Comparison of ENCODE assay signal across 28 cellular contexts in genomic region chr18:66167829-66168463, GRCh38.
"Had no signal": no experiment of that assay in that cellular context is flagged by ENCODE, and none has a peak within 500 bp of the region (broad histone marks: within the 10 kb centered on the region; RNA-seq: fewer than 3 reads in every experiment).

No MANE protein-coding gene starts in this region.

- FAIRE-seq: endothelial cell of umbilical vein had no signal

- H3K4me1 Mint-ChIP-seq: activated CD4-positive, alpha-beta T cell treated with anti-CD3 and anti-CD28 coated beads, Interleukin-2, amount 10 ng/mL, durations not matched to agents 24 days and 14 days; activated naive CD4-positive, alpha-beta T cell treated with anti-CD3 and anti-CD28 coated beads, Interleukin-2, amount 10 ng/mL, durations not matched to agents 7 days and 5 days; naive B cell; nephron progenitor cell had no signal

- H3K4me3 ChIP-seq: breast epithelium, gastroesophageal sphincter, hepatocyte, pancreas, prostate gland, thoracic aorta, vagina had no signal

- H3K36me3 ChIP-seq: breast epithelium, gastroesophageal sphincter, pancreas, prostate gland, thoracic aorta, vagina had no signal

- H3K4me2 ChIP-seq: hepatocyte had no signal

- H3K27me3 Mint-ChIP-seq: activated CD4-positive, alpha-beta memory T cell treated with anti-CD3 and anti-CD28 coated beads for 36 hours; activated CD4-positive, alpha-beta T cell treated with anti-CD3 and anti-CD28 coated beads, Interleukin-2, amount 10 ng/mL, durations not matched to agents 24 days and 14 days; activated naive CD4-positive, alpha-beta T cell treated with anti-CD3 and anti-CD28 coated beads, Interleukin-2, amount 10 ng/mL, durations not matched to agents 7 days and 5 days; naive B cell; type B pancreatic cell had no signal

- H3K9me3 Mint-ChIP-seq: activated CD4-positive, alpha-beta T cell treated with anti-CD3 and anti-CD28 coated beads, Interleukin-2, amount 10 ng/mL, durations not matched to agents 24 days and 14 days; type B pancreatic cell had no signal

- H3K9me3 ChIP-seq: breast epithelium, gastroesophageal sphincter, pancreas, prostate gland, thoracic aorta, vagina had no signal

- H3K27ac Mint-ChIP-seq: activated CD4-positive, alpha-beta memory T cell treated with anti-CD3 and anti-CD28 coated beads for 36 hours; activated CD4-positive, alpha-beta T cell treated with anti-CD3 and anti-CD28 coated beads, Interleukin-2, amount 10 ng/mL, durations not matched to agents 24 days and 14 days; activated naive CD4-positive, alpha-beta T cell treated with anti-CD3 and anti-CD28 coated beads, Interleukin-2, amount 10 ng/mL, durations not matched to agents 7 days and 5 days; activated T-helper 1 cell treated with anti-CD3 and anti-CD28 coated beads, Interleukin-12 subunit alpha, Interleukin-12 subunit beta, Interleukin-2, Interleukin-4 antibody, amounts not matched to agents 30 ng/mL and 10 ng/mL and 1 ng/mL, durations not matched to agents 14 hours and 24 hours and 36 hours; naive B cell; nephron progenitor cell; type B pancreatic cell had no signal

- ATAC-seq: gastroesophageal sphincter had no signal

- H3K4me1 ChIP-seq: breast epithelium, gastroesophageal sphincter, pancreas, prostate gland, vagina had no signal

- DNase-seq: activated CD4-positive, alpha-beta memory T cell treated with anti-CD3 and anti-CD28 coated beads for 36 hours; activated CD4-positive, alpha-beta T cell treated with anti-CD3 and anti-CD28 coated beads, Interleukin-2, amount 10 ng/mL, durations not matched to agents 24 days and 14 days; activated CD4-positive, CD25-positive, alpha-beta regulatory T cell treated with anti-CD3 and anti-CD28 coated beads, Interleukin-2, amount 50 U/mL, for 72 hours; activated CD8-positive, alpha-beta memory T cell treated with anti-CD3 and anti-CD28 coated beads, Interleukin-2, amount 50 U/mL, for 4 hours; activated effector memory CD4-positive, alpha-beta T cell treated with anti-CD3 and anti-CD28 coated beads, Interleukin-2, amount 50 U/mL, for 16 hours; activated naive CD4-positive, alpha-beta T cell treated with anti-CD3 and anti-CD28 coated beads, Interleukin-2, amount 10 ng/mL, durations not matched to agents 7 days and 5 days; activated T-cell treated with anti-CD3 and anti-CD28 coated beads, Interleukin-2, amount 50 U/mL, for 1 hour; central memory CD4-positive, alpha-beta T cell; islet precursor cell; left ventricle myocardium superior; mammary epithelial cell; naive B cell; nephron progenitor cell; nucleus accumbens; pancreas; stimulated activated CD4-positive, alpha-beta T cell treated with anti-CD3 and anti-CD28 coated beads, Interleukin-15, amount 100 ng/mL, for 24 hours; stimulated activated CD4-positive, alpha-beta T cell treated with anti-CD3 and anti-CD28 coated beads, Interleukin-2, amount 100 ng/mL, for 24 hours; stimulated activated naive CD4-positive, alpha-beta T cell treated with Interleukin-2 at 50 U/mL for 16 hours; T-helper 2 cell had no signal

- H3K27me3 ChIP-seq: breast epithelium, gastroesophageal sphincter, hepatocyte, pancreas, vagina had no signal

- H3K79me2 ChIP-seq: hepatocyte had no signal

- H3K27ac ChIP-seq: breast epithelium, gastroesophageal sphincter, hepatocyte, pancreas, prostate gland, thoracic aorta, vagina had no signal

- H3K4me3 Mint-ChIP-seq: activated CD4-positive, alpha-beta memory T cell treated with anti-CD3 and anti-CD28 coated beads for 36 hours; activated CD4-positive, alpha-beta T cell treated with anti-CD3 and anti-CD28 coated beads, Interleukin-2, amount 10 ng/mL, durations not matched to agents 24 days and 14 days; activated naive CD4-positive, alpha-beta T cell treated with anti-CD3 and anti-CD28 coated beads, Interleukin-2, amount 10 ng/mL, durations not matched to agents 7 days and 5 days; activated T-helper 1 cell treated with anti-CD3 and anti-CD28 coated beads, Interleukin-12 subunit alpha, Interleukin-12 subunit beta, Interleukin-2, Interleukin-4 antibody, amounts not matched to agents 30 ng/mL and 10 ng/mL and 1 ng/mL, durations not matched to agents 14 hours and 24 hours and 36 hours; naive B cell; nephron progenitor cell; type B pancreatic cell had no signal

- H2AFZ ChIP-seq: hepatocyte had no signal
